16 cellular contexts compared by ENCODE assay signal in the genomic region with DNA sequence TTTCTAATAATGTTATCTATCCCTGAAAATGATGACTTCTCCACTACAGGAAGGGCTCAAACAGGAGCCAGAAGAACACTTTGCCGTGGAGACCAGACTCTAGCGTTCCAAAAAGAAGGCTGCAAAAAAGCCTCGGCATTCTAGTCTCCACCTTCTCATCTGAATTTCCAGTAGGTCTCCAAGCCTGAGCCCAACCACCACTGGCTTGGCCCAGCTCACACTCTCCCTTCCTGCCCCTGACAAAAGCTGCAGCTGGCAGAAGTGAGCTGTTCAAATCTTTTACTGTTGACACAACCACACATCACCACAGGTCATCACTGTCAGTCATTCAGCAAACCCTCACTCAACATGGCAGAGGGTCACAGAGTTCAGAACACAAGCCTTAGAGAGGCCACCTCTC.
A peak's percentile ranks its signal among the peaks of the same experiment; 100 is the strongest.
DNase-seq lines count a peak whose midpoint lies in the region; ATAC-seq and TF ChIP-seq lines count a peak whose summit lies in the region.
"Had no signal": no experiment of that assay in that cellular context is flagged by ENCODE, and none has a peak within 500 bp of the region (broad histone marks: within the 10 kb centered on the region; RNA-seq: fewer than 3 reads in every experiment).

No MANE protein-coding gene starts in this region.

- no peak overlapping the region for H3K27ac ChIP-seq in IMR-90 (ENCODE audit: insufficient read depth, low read length)
- no peak overlapping the region for H3K27ac ChIP-seq in PC-3 (ENCODE audit: low read length)
- H3K27ac ChIP-seq: BLaER1, GM23248 had no signal

- POLR2A ChIA-PET in IMR-90 (lab: Charles Lee; ENCODE audit: unreplicated experiment) (no interaction called here), PC-3 (lab: Charles Lee; ENCODE audit: unreplicated experiment) (no interaction called here)

- H3K18ac ChIP-seq in IMR-90 (ENCODE audit: low read depth, low read length), result no peak overlapping the region

- 0 out of 2 replicates have a peak, but pooled peaks cover under 1% of the 10 kb centered on the region for H3K9me1 ChIP-seq in IMR-90 (ENCODE audit: insufficient read depth, low read length)

- H2AK9ac ChIP-seq in IMR-90 (replicated peaks; ENCODE audit: low read depth, low read length, poor library complexity), result no peak overlapping the region

- 100% methylated on average over 2 of the region's 3 CpGs; no CpG with 5 or more reads in 1 of the 2 experiments for WGBS in IMR-90 (ENCODE audit: extremely low coverage in 2 of 2, insufficient read length in 1 of 2), 2 experiments

- H3K23ac ChIP-seq in IMR-90 (ENCODE audit: low read depth, low read length), result no peak overlapping the region

- intact Hi-C loops in IMR-90 (cut with micrococcal nuclease), result no loop called here
- intact Hi-C loops in PC-3 (cut with micrococcal nuclease), result no loop called here
- intact Hi-C loops in posterior vena cava (cut with DNase I), result no loop called here

- no peaks in the 10 kb centered on the region for H3K79me2 ChIP-seq in PC-3 (ENCODE audit: low read length)

- no peaks in the 10 kb centered on the region for H4K20me1 ChIP-seq in IMR-90 (ENCODE audit: insufficient read depth, low read length)
- H4K20me1 ChIP-seq in PC-3 (ENCODE audit: low read length), result no peaks in the 10 kb centered on the region
- H4K20me1 ChIP-seq: BLaER1 had no signal

- H3K4me2 ChIP-seq in IMR-90 (ENCODE audit: low read depth, low read length), result no peak overlapping the region
- no peak overlapping the region for H3K4me2 ChIP-seq in PC-3 (ENCODE audit: low read length)
- H3K4me2 ChIP-seq: BLaER1 had no signal

- dilution Hi-C loops in IMR-90 (cut with HindIII; ENCODE audit: low sequenced_read_pairs, unreplicated experiment), result no loop called here

- H4K8ac ChIP-seq in IMR-90 (ENCODE audit: low read depth in 2 of 2, low read length in 2 of 2), result no peak overlapping the region

- no peak overlapping the region for H3K4me3 Mint-ChIP-seq in type B pancreatic cell
- H3K4me3 Mint-ChIP-seq: CD8-positive, alpha-beta memory T cell; IgD-negative memory B cell had no signal

- peak overlapping the region; percentile 52; the same call in 1 of the 2 replicates for H3K4ac ChIP-seq in IMR-90 (ENCODE audit: low read depth, low read length)

- BruUV-seq in IMR-90 (replicated peaks; lab: Mats Ljungman, UMichigan) (no TSS peak), PC-3 (replicated peaks; lab: Mats Ljungman, UMichigan) (no TSS peak)

- no peaks in the 10 kb centered on the region for H3K9me3 Mint-ChIP-seq in type B pancreatic cell

- no peak for ATAC-seq in IMR-90 (ENCODE audit: low read depth)
- ATAC-seq in PC-3, result no peak

- H3K4me3 ChIP-seq in IMR-90 (ENCODE audit: insufficient read depth, low read depth, low read length) (no peak overlapping the region), PC-3 (ENCODE audit: low read length) (no peak overlapping the region)
- H3K4me3 ChIP-seq: BLaER1, GM23248 had no signal

- no peak overlapping the region for H2BK20ac ChIP-seq in IMR-90 (ENCODE audit: low read depth, low read length)

- peak overlapping the region; percentile 55; the same call in 1 of the 3 replicates for H2BK15ac ChIP-seq in IMR-90 (ENCODE audit: low read depth, low read length)

- 0 out of 2 replicates have a peak overlapping the region, but pooled peaks have one; percentile 9 for H3K14ac ChIP-seq in IMR-90 (replicated peaks; ENCODE audit: low read depth, low read length)

- H3K79me1 ChIP-seq in IMR-90 (ENCODE audit: low read depth in 1 of 2, low read length in 2 of 2), result no peaks in the 10 kb centered on the region

- no peak for TF ChIP-seq POLR2A in IMR-90 (IDR thresholded peaks at IDR 0.05; ENCODE audit: low read depth, low read length)

- in situ Hi-C loops in IMR-90 (cut with MboI; ENCODE audit: low sequenced_read_pairs), result no loop called here

- H3K4me1 ChIP-seq in IMR-90 (ENCODE audit: control insufficient read depth, insufficient read depth, low read length) (peaks cover under 1% of the 10 kb centered on the region), PC-3 (ENCODE audit: insufficient read depth, low read length) (peaks cover 2% of the 10 kb centered on the region)
- H3K4me1 ChIP-seq: BLaER1, Caco-2 had no signal

- no peak overlapping the region for H3K9ac ChIP-seq in IMR-90 (ENCODE audit: low read depth, low read length)
- H3K9ac ChIP-seq in PC-3 (ENCODE audit: low read length), result no peak overlapping the region
- H3K9ac ChIP-seq: BLaER1, GM23248 had no signal

- no peak for TF ChIP-seq RAD21 in IMR-90 (IDR thresholded peaks at IDR 0.05; ENCODE audit: low read length)

- DNase-seq in IMR-90, result no peak
- DNase-seq in PC-3, result peak; percentile 29
- peak; percentile 7 for DNase-seq in ecto neural progenitor cell (ENCODE audit: low spot score)
- DNase-seq in type B pancreatic cell (ENCODE audit: extremely low spot score, unreplicated experiment), result peak; percentile 6
- DNase-seq in hepatic stellate cell (ENCODE audit: low spot score), result no peak
- no peak for DNase-seq in posterior vena cava (ENCODE audit: low spot score)
- no peak for DNase-seq in GOT3 (lab: John Stamatoyannopoulos, UW)
- DNase-seq: 8988T; AML-193; Caco-2; CD8-positive, alpha-beta memory T cell; GF-D8; GM23248; H7 had no signal

- H2BK5ac ChIP-seq in IMR-90 (ENCODE audit: low read depth, low read length, poor library complexity, severe bottlenecking), result no peak overlapping the region

- no peaks in the 10 kb centered on the region for H3K4me1 Mint-ChIP-seq in type B pancreatic cell (ENCODE audit: unreplicated experiment)
- H3K4me1 Mint-ChIP-seq: CD8-positive, alpha-beta memory T cell had no signal

- H3K9me2 ChIP-seq in PC-3 (replicated peaks; ENCODE audit: low read length), result no peaks in the 10 kb centered on the region

- H3F3A ChIP-seq in PC-3 (ENCODE audit: low read length, unreplicated experiment), result no peaks in the 10 kb centered on the region

- peak overlapping the region; percentile 57 for H2AFZ ChIP-seq in IMR-90 (replicated peaks; ENCODE audit: low read length, poor library complexity)
- no peak overlapping the region for H2AFZ ChIP-seq in PC-3 (ENCODE audit: low read length)
- H2AFZ ChIP-seq: GM23248 had no signal

- TF ChIP-seq CTCF in IMR-90 (conservative IDR thresholded peaks at IDR 0.05; ENCODE audit: low read depth, low read length) (no peak), PC-3 (conservative IDR thresholded peaks at IDR 0.05; ENCODE audit: low read depth, low read length) (no peak), type B pancreatic cell (conservative IDR thresholded peaks at IDR 0.05) (no peak)

- peaks cover 49% of the 10 kb centered on the region for H3K27me3 Mint-ChIP-seq in type B pancreatic cell

- H3K36me3 ChIP-seq in IMR-90 (ENCODE audit: control insufficient read depth, insufficient read depth, low read length), result no peaks in the 10 kb centered on the region
- no peaks in the 10 kb centered on the region for H3K36me3 ChIP-seq in PC-3 (ENCODE audit: low read depth, low read length)
- H3K36me3 ChIP-seq: BLaER1 had no signal

- H3K9me3 ChIP-seq in IMR-90 (ENCODE audit: control insufficient read depth, insufficient read depth, low read length) (peaks cover 1% of the 10 kb centered on the region), PC-3 (ENCODE audit: low read length) (no peaks in the 10 kb centered on the region)
- H3K9me3 ChIP-seq: Caco-2 had no signal

- H2AK5ac ChIP-seq in IMR-90 (ENCODE audit: low read depth, low read length), result no peak overlapping the region

- H4K91ac ChIP-seq in IMR-90 (ENCODE audit: insufficient read depth, low read depth, low read length), result no peak overlapping the region

- peaks cover 11% of the 10 kb centered on the region for H3K27me3 ChIP-seq in IMR-90 (ENCODE audit: control insufficient read depth, insufficient read depth, low read length)
- H3K27me3 ChIP-seq in PC-3 (ENCODE audit: low read length), result no peaks in the 10 kb centered on the region
- H3K27me3 ChIP-seq: BLaER1 had no signal

- H3K56ac ChIP-seq in IMR-90 (ENCODE audit: extremely low read depth, insufficient read depth, low read length), result no peak overlapping the region

- no peaks in the 10 kb centered on the region for H3K36me3 Mint-ChIP-seq in type B pancreatic cell

- H2BK120ac ChIP-seq in IMR-90 (ENCODE audit: low read depth, low read length), result peak overlapping the region; percentile 6; the same call in 1 of the 2 replicates

- no peak overlapping the region for H4K5ac ChIP-seq in IMR-90 (ENCODE audit: low read depth, low read length)

- H3K27ac Mint-ChIP-seq in type B pancreatic cell, result no peak overlapping the region

- CTCF ChIA-PET in IMR-90 (lab: Yijun Ruan, JAX) (no interaction called here), PC-3 (lab: Charles Lee) (no interaction called here)

TF ChIP-seq in IMR-90, 13 proteins besides CTCF, POLR2A, EP300 and RAD21:
- TF ChIP-seq MAFK (IDR thresholded peaks at IDR 0.05; ENCODE audit: low read depth, low read length), result no peak
- TF ChIP-seq, protein P1, sequence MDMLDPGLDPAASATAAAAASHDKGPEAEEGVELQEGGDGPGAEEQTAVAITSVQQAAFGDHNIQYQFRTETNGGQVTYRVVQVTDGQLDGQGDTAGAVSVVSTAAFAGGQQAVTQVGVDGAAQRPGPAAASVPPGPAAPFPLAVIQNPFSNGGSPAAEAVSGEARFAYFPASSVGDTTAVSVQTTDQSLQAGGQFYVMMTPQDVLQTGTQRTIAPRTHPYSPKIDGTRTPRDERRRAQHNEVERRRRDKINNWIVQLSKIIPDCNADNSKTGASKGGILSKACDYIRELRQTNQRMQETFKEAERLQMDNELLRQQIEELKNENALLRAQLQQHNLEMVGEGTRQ (IDR thresholded peaks at IDR 0.05; ENCODE audit: low read depth, low read length), result no peak
- TF ChIP-seq FOS (IDR thresholded peaks at IDR 0.05; ENCODE audit: low read depth, low read length), result no peak

Comparison
In these comparisons a context has a peak if more than half of its experiments do, and no peak if none do; other contexts are left out.
1. DNase-seq: peak in PC-3 (single experiment), ecto neural progenitor cell (single experiment) and type B pancreatic cell (single experiment); none in IMR-90 (single experiment), hepatic stellate cell (single experiment), posterior vena cava (single experiment) and GOT3 (single experiment).